ENCODE assay signal across 8 cellular contexts in genomic region chr11:46242462-46242960, GRCh38. TPM values are rescaled to one million over a fixed set of nuclear protein-coding genes. Genes with fewer than 3 reads are reported as not detected.
DNase-seq lines count a peak whose midpoint lies in the region; ATAC-seq, FAIRE-seq and TF ChIP-seq lines count a peak whose summit lies in the region.

No MANE protein-coding gene starts in this region.

- no peak for ATAC-seq in heart right ventricle
- no peak for ATAC-seq in lower lobe of right lung
- no peak for ATAC-seq in upper lobe of left lung (ENCODE audit: low FRiP score in 2 of 2)
- ATAC-seq in GM21528 (IDR thresholded peaks at IDR 0.05; ENCODE audit: low FRiP score, unreplicated experiment) = no peak

- H3K9ac ChIP-seq in astrocyte (ENCODE audit: low read length) = peak overlapping the region; percentile 89

- H3K36me3 Mint-ChIP-seq in astrocyte (ENCODE audit: low read depth, unreplicated experiment) = no peaks in the 10 kb centered on the region

- no peaks in the 10 kb centered on the region for H3K9me3 Mint-ChIP-seq in astrocyte (ENCODE audit: unreplicated experiment)

- H3K4me1 ChIP-seq in heart right ventricle (peaks cover 10 to 37% (median 32%) of the 10 kb centered on the region in 9 donors), astrocyte (ENCODE audit: insufficient read depth, low read length) (peaks cover 40% of the 10 kb centered on the region), lower lobe of right lung (peaks cover 34% of the 10 kb centered on the region), upper lobe of left lung (peaks cover 19 to 38% (median 32%) of the 10 kb centered on the region in 4 donors)

- H3K4me3 ChIP-seq in heart right ventricle (peak overlapping the region in 7 of 10 donors; percentile 38 to 64 (median 58)), astrocyte (ENCODE audit: insufficient read depth, low read depth, low read length) (peak overlapping the region; percentile 63), lower lobe of right lung (peak overlapping the region; percentile 53), upper lobe of left lung (peak overlapping the region in 3 of 4 donors; percentile 43 to 54 (median 52))

- peak overlapping the region; percentile 85 for H3K4me3 Mint-ChIP-seq in astrocyte (ENCODE audit: unreplicated experiment)

- no peaks in the 10 kb centered on the region for H3K27me3 Mint-ChIP-seq in astrocyte (ENCODE audit: low read depth, unreplicated experiment)

- H3K27ac Mint-ChIP-seq in astrocyte (ENCODE audit: unreplicated experiment) = peak overlapping the region; percentile 100

- H3K27ac ChIP-seq in heart right ventricle = peak overlapping the region in 9 of 10 donors; percentile 40 to 92 (median 82)
- H3K27ac ChIP-seq in astrocyte (ENCODE audit: low read depth, low read length) = peak overlapping the region; percentile 97
- peak overlapping the region; percentile 77 for H3K27ac ChIP-seq in lower lobe of right lung
- peak overlapping the region; percentile 78 to 85 (median 80) for H3K27ac ChIP-seq in upper lobe of left lung

- H3K4me1 Mint-ChIP-seq in astrocyte (ENCODE audit: low read depth, unreplicated experiment) = peaks cover 42% of the 10 kb centered on the region

- intact Hi-C loops in heart right ventricle (cut with DNase I) (loop anchor here in 5 of 10 donors (2.0 to 5.0 kb wide), 4 partner anchors 30 to 65 kb away; partner anchors contain the start of gene CREB3L1 (in 3 of the 5)), cardiac septum (cut with DNase I) (loop anchor here (2.0 to 5.0 kb wide), 2 partner anchors 35 to 54 kb away; partner anchors contain the start of gene CREB3L1), lower lobe of right lung (cut with DNase I) (loop anchor here (10.0 kb wide), 1 partner anchor 62 kb away; no protein-coding TSS in a partner anchor)

- WGBS in heart right ventricle, 2 donors = 69% methylated on average over 5 of the region's 5 CpGs
- 72 to 73% methylated on average over 5 of the region's 5 CpGs for WGBS in upper lobe of left lung, 2 donors

- FAIRE-seq in astrocyte (lab: Jason Lieb, UNC) = no peak

- peak overlapping the region; percentile 59 for H2AFZ ChIP-seq in astrocyte (ENCODE audit: low read depth, low read length)

- H3K79me2 ChIP-seq in astrocyte (ENCODE audit: insufficient read depth, low read length) = no peaks in the 10 kb centered on the region

- H3K36me3 ChIP-seq in heart right ventricle = no peaks in the 10 kb centered on the region
- no peaks in the 10 kb centered on the region for H3K36me3 ChIP-seq in astrocyte (ENCODE audit: insufficient read depth, low read length)
- no peaks in the 10 kb centered on the region for H3K36me3 ChIP-seq in lower lobe of right lung
- no peaks in the 10 kb centered on the region for H3K36me3 ChIP-seq in upper lobe of left lung

- TF ChIP-seq POLR2A in upper lobe of left lung (IDR thresholded peaks at IDR 0.05) = no peak

- peaks cover 0 to 8% (median 0%) of the 10 kb centered on the region in 7 donors for H3K27me3 ChIP-seq in heart right ventricle
- H3K27me3 ChIP-seq in astrocyte (ENCODE audit: insufficient read depth, low read length) = no peaks in the 10 kb centered on the region
- H3K27me3 ChIP-seq in lower lobe of right lung (ENCODE audit: low read depth) = no peaks in the 10 kb centered on the region
- no peaks in the 10 kb centered on the region for H3K27me3 ChIP-seq in upper lobe of left lung

- H3K9me3 ChIP-seq in heart right ventricle (no peaks in the 10 kb centered on the region), astrocyte (ENCODE audit: insufficient read depth, low read depth, low read length) (no peaks in the 10 kb centered on the region), lower lobe of right lung (no peaks in the 10 kb centered on the region), upper lobe of left lung (no peaks in the 10 kb centered on the region)

- no peaks in the 10 kb centered on the region for H4K20me1 ChIP-seq in astrocyte (ENCODE audit: insufficient read depth, low read length)

- H3K4me2 ChIP-seq in astrocyte (ENCODE audit: low read length) = peak overlapping the region; percentile 96

- no peak for TF ChIP-seq EP300 in upper lobe of left lung (IDR thresholded peaks at IDR 0.05)

- TF ChIP-seq CTCF in heart right ventricle (IDR thresholded peaks at IDR 0.05) = no peak
- TF ChIP-seq CTCF in astrocyte (IDR thresholded peaks at IDR 0.05; ENCODE audit: insufficient read depth, low read depth, low read length) = no peak
- TF ChIP-seq CTCF in lower lobe of right lung (IDR thresholded peaks at IDR 0.05) = no peak
- TF ChIP-seq CTCF in upper lobe of left lung (IDR thresholded peaks at IDR 0.05) = no peak

- DNase-seq in heart right ventricle (no peak), cardiac septum (ENCODE audit: low spot score) (no peak), astrocyte (ENCODE audit: low read depth) (no peak), lower lobe of right lung (no peak), upper lobe of left lung (no peak), NCI-H1092 (lab: John Stamatoyannopoulos, UW) (no peak), DMS153 treated with DMSO at 0.1 percent for 48 hours (lab: John Stamatoyannopoulos, UW; ENCODE audit: unreplicated experiment) (no peak)

RNA-seq across cellular contexts. Expression of gene CREB3L1, which starts 35.0 kb away (rescaled TPM):
- 100 to 1,000 TPM in 1 of 10 donors, 10 to 100 TPM in 9; 14.9 to 127 (median 36.1) TPM for total RNA-seq in heart right ventricle
- 10 to 100 TPM in 1 of 2 donors, 1 to 10 TPM in 1; 9.7 to 49.5 TPM for polyA plus RNA-seq in heart right ventricle
- total RNA-seq in cardiac septum = 8.6 TPM
- total RNA-seq in astrocyte = 324 and 399 TPM in 2 replicates
- 40.5 TPM for total RNA-seq in lower lobe of right lung
- total RNA-seq in upper lobe of left lung = 10 to 100 TPM; 19.9 to 66.8 (median 38.7) TPM
